8 cellular contexts compared by ENCODE assay signal in the genomic region with DNA sequence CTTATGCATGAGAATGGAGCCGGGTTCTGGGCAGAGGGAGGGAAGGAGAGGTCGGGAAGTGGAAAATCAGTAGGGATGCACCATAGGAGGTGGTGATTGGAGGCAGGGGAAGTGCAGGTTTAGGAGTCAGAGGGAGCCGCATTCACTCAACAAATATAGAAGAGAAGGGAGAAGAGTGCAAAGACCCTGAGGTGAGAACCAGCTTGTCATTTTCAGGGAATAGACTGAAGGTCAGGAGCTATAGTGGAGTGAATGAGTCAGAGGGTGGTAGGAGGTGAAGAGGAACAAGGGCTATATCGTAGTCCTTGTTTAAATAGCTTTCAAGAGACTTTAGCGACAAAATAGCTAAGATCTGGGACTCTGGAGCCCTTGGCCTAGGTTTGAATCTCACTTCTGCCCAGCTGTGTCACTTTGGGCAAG. TPM values are rescaled to one million over a fixed set of nuclear protein-coding genes. Genes with fewer than 3 reads are reported as not detected.
DNase-seq lines count a peak whose midpoint lies in the region; TF ChIP-seq lines count a peak whose summit lies in the region.

No MANE protein-coding gene starts in this region.

- H2AFZ ChIP-seq in neural cell (ENCODE audit: low read depth, low read length): peak overlapping the region; percentile 88

- peaks cover 0 to 1% (median 0%) of the 10 kb centered on the region in 7 donors for H3K9me3 Mint-ChIP-seq in CD14-positive monocyte

- H3K9ac ChIP-seq in neural cell (ENCODE audit: low read length): peak overlapping the region; percentile 94

- H3K4me1 Mint-ChIP-seq in CD14-positive monocyte: peaks cover 33% of the 10 kb centered on the region

- TF ChIP-seq EP300 in neural cell (conservative IDR thresholded peaks at IDR 0.05; ENCODE audit: poor library complexity, severe bottlenecking): no peak

- DNase-seq in CD14-positive monocyte (ENCODE audit: low spot score): no peak
- peak; percentile 37 for DNase-seq in NB4 (ENCODE audit: low read depth)
- DNase-seq in dermis blood vessel endothelial cell: peak; percentile 43
- no peak for DNase-seq in NCI-H146 (lab: John Stamatoyannopoulos, UW)
- no peak for DNase-seq in G401 (ENCODE audit: low spot score)
- DNase-seq in NCI-H446 treated with DMSO at 0.1 percent for 48 hours (lab: John Stamatoyannopoulos, UW): no peak
- DNase-seq in ureter (ENCODE audit: low spot score): no peak

- no peaks in the 10 kb centered on the region for H4K20me1 ChIP-seq in neural cell (ENCODE audit: insufficient read depth)

- TF ChIP-seq CTCF in CD14-positive monocyte (IDR thresholded peaks at IDR 0.05): no peak
- TF ChIP-seq CTCF in NB4 (IDR thresholded peaks at IDR 0.05; ENCODE audit: low read depth, low read length): no peak
- no peak for TF ChIP-seq CTCF in neural cell (IDR thresholded peaks at IDR 0.05; ENCODE audit: poor library complexity, severe bottlenecking)

- no peaks in the 10 kb centered on the region for H3K36me3 ChIP-seq in neural cell (ENCODE audit: insufficient read depth, low read length)

- peaks cover 4% of the 10 kb centered on the region for H3F3A ChIP-seq in neural cell (ENCODE audit: insufficient read depth, low read length, poor library complexity, severe bottlenecking)

- H3K27me3 ChIP-seq in neural cell (ENCODE audit: insufficient read depth, low read depth, low read length): no peaks in the 10 kb centered on the region

- H3K4me3 ChIP-seq in NB4 (ENCODE audit: low read depth, low read length) (peak overlapping the region; percentile 67), neural cell (ENCODE audit: low read length) (peak overlapping the region; percentile 80)

- no peak for TF ChIP-seq RAD21 in neural cell (conservative IDR thresholded peaks at IDR 0.05)

- no peaks in the 10 kb centered on the region for H3K9me2 ChIP-seq in neural cell (ENCODE audit: insufficient read depth, low read length)

- no peaks in the 10 kb centered on the region for H3K9me3 ChIP-seq in neural cell (ENCODE audit: low read length)

- in situ Hi-C loops in G401 (cut with HindIII; ENCODE audit: low sequenced_read_pairs): no loop called here

- H3K79me2 ChIP-seq in neural cell (replicated peaks; ENCODE audit: insufficient read depth, low read length): no peaks in the 10 kb centered on the region

- peak overlapping the region; percentile 75 for H3K4me2 ChIP-seq in neural cell (ENCODE audit: low read length)

- peaks cover 29 to 43% of the 10 kb centered on the region in 2 donors for H3K36me3 Mint-ChIP-seq in CD14-positive monocyte

- intact Hi-C loops in CD14-positive monocyte (cut with micrococcal nuclease): loop anchor here in 1 of 2 donors (1.0 to 5.0 kb wide), 3 partner anchors 19 to 33 kb away; partner anchors contain the start of gene SNRPA

- H3K27me3 Mint-ChIP-seq in CD14-positive monocyte (ENCODE audit: low read depth in 3 of 3): peaks cover 0 to 4% (median 0%) of the 10 kb centered on the region in 3 donors

- TF ChIP-seq POLR2A in NB4 (IDR thresholded peaks at IDR 0.05; ENCODE audit: extremely low read depth, insufficient read length): no peak

- H3K27ac ChIP-seq in neural cell (ENCODE audit: low read length): peak overlapping the region; percentile 99

- H3K4me3 Mint-ChIP-seq in CD14-positive monocyte: peak overlapping the region; percentile 94 to 97

- peak overlapping the region; percentile 97 to 100 (median 99) for H3K27ac Mint-ChIP-seq in CD14-positive monocyte

TF ChIP-seq in neural cell, 6 proteins besides CTCF, POLR2A, EP300 and RAD21:
- TF ChIP-seq EZH2 (IDR thresholded peaks at IDR 0.05; ENCODE audit: borderline replicate concordance, insufficient read depth, low read length, poor library complexity, severe bottlenecking) (no peak), REST (IDR thresholded peaks at IDR 0.05; ENCODE audit: borderline replicate concordance) (no peak), MXI1 (conservative IDR thresholded peaks at IDR 0.05; ENCODE audit: poor library complexity, severe bottlenecking) (no peak), SMC3 (conservative IDR thresholded peaks at IDR 0.05; ENCODE audit: poor library complexity) (no peak), TAF1 (IDR thresholded peaks at IDR 0.05; ENCODE audit: low read depth) (no peak), POLR2AphosphoS5 (IDR thresholded peaks at IDR 0.05) (no peak)

RNA-seq across cellular contexts. Expression of gene RAB4B, which starts 0.8 kb away (rescaled TPM):
- polyA plus RNA-seq in CD14-positive monocyte (100 to 1,000 TPM in 1 of 2 donors, 10 to 100 TPM in 1; 89.4 to 108 TPM), neural cell (66.0 and 76.2 TPM in 2 replicates)
- total RNA-seq in dermis blood vessel endothelial cell (15.6 and 21.3 TPM in 2 replicates), ureter (45.3 TPM)
- 25.1 and 29.5 TPM in 2 replicates for polyA minus RNA-seq in neural cell
- 8.2 and 20.8 TPM in 2 replicates for total RNA-seq in G401 (2014; rRNA removed; shearing (Covaris generic))

RNA-seq across cellular contexts. Expression of gene MIA, which starts 3.6 kb away (rescaled TPM):
- not detected for polyA plus RNA-seq in CD14-positive monocyte
- 0.68 TPM in 1 of 2 replicates, not detected in the other for total RNA-seq in dermis blood vessel endothelial cell
- 1.8 and 4.0 TPM in 2 replicates for polyA plus RNA-seq in neural cell
- polyA minus RNA-seq in neural cell: not detected in 2 replicates
- 3.8 TPM in 1 of 2 replicates, not detected in the other for total RNA-seq in G401 (2014; rRNA removed; shearing (Covaris generic))
- total RNA-seq in ureter: not detected

RNA-seq across cellular contexts. Expression of gene EGLN2, which starts 20.1 kb away (rescaled TPM):
- polyA plus RNA-seq in CD14-positive monocyte (10 to 100 TPM; 60.6 to 76.8 TPM), neural cell (110 and 112 TPM in 2 replicates)
- total RNA-seq in dermis blood vessel endothelial cell (159 and 197 TPM in 2 replicates), ureter (79.3 TPM)
- polyA minus RNA-seq in neural cell: 112 and 117 TPM in 2 replicates
- 113 and 117 TPM in 2 replicates for total RNA-seq in G401 (2014; rRNA removed; shearing (Covaris generic))

RNA-seq across cellular contexts. Expression of gene SNRPA, which starts 27.9 kb away (rescaled TPM):
- polyA plus RNA-seq in CD14-positive monocyte: 10 to 100 TPM; 27.9 to 44.2 TPM
- 22.1 and 45.8 TPM in 2 replicates for total RNA-seq in dermis blood vessel endothelial cell
- polyA plus RNA-seq in neural cell: 29.9 and 37.9 TPM in 2 replicates
- 14.4 and 19.2 TPM in 2 replicates for polyA minus RNA-seq in neural cell
- total RNA-seq in G401 (2014; rRNA removed; shearing (Covaris generic)): 134 and 162 TPM in 2 replicates
- 74.0 TPM for total RNA-seq in ureter

RNA-seq across cellular contexts. Expression of gene ACTMAP, which starts 28.6 kb away (rescaled TPM):
- polyA plus RNA-seq in CD14-positive monocyte: 1 to 10 TPM; 4.3 to 8.5 TPM
- 1.0 and 2.0 TPM in 2 replicates for total RNA-seq in dermis blood vessel endothelial cell
- polyA plus RNA-seq in neural cell: 1.0 TPM in 1 of 2 replicates, not detected in the other
- 0.73 and 1.3 TPM in 2 replicates for polyA minus RNA-seq in neural cell
- total RNA-seq in G401 (2014; rRNA removed; shearing (Covaris generic)): 3.3 and 6.8 TPM in 2 replicates
- total RNA-seq in ureter: 11.3 TPM

Comparison
In these comparisons a context has a peak if more than half of its experiments do, and no peak if none do; other contexts are left out.
1. DNase-seq: peak in NB4 (single experiment) and dermis blood vessel endothelial cell (single experiment); none in CD14-positive monocyte (single experiment), NCI-H146 (single experiment), G401 (single experiment), NCI-H446 treated with DMSO at 0.1 percent for 48 hours (single experiment) and ureter (single experiment).